Comparison of ENCODE assay signal across 1 cellular context in genomic region chr2:171523339-171523931, GRCh38.
TF ChIP-seq lines count a peak whose summit lies in the region.

No MANE protein-coding gene starts in this region.

TF ChIP-seq in GM23338, 12 proteins besides CTCF, POLR2A, EP300 and RAD21 (continued from another document):
- TF ChIP-seq POLR2AphosphoS5 (IDR thresholded peaks at IDR 0.05; ENCODE audit: low read depth) (0 out of 2 replicates have a peak, but pooled peaks have one; percentile 37), CREB1 (CRISPR knock-in tag; IDR thresholded peaks at IDR 0.05; ENCODE audit: low read depth) (0 out of 2 replicates have a peak, but pooled peaks have one; percentile 12), ETS1 (IDR thresholded peaks at IDR 0.05) (no peak), REST (IDR thresholded peaks at IDR 0.05; ENCODE audit: unreplicated experiment) (no peak)
TF ChIP-seq in GM23338: peak in this region for 2.
